Comparison of ENCODE assay signal across 10 cellular contexts in the genomic region with DNA sequence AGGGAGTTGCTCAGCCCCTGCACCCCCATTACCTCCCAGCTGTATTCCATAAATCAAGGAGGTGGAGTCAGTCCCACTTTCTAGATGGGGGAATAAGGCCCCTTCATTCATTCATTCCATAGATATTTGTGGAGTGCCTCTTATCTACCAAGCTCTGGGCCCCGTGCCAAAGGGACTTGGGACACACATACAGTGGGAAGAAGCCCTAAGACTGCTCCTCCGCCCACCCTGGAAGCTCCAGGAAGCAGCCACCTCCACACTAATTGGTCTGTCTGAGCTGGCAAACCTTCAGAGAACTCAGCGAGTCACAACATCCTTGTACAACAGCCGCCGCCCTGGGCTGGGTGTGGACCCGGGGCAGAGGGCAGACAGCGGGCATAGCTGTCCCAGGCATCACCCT. TPM values are rescaled to one million over a fixed set of nuclear protein-coding genes. Genes with fewer than 3 reads are reported as not detected.
DNase-seq lines count a peak whose midpoint lies in the region; ATAC-seq and TF ChIP-seq lines count a peak whose summit lies in the region.
"Had no signal": no experiment of that assay in that cellular context is flagged by ENCODE, and none has a peak within 500 bp of the region (broad histone marks: within the 10 kb centered on the region; RNA-seq: fewer than 3 reads in every experiment).

No MANE protein-coding gene starts in this region.

- TF ChIP-seq CTCF in fibroblast of mammary gland (conservative IDR thresholded peaks at IDR 0.05; ENCODE audit: control insufficient read depth, insufficient read depth, low read depth, low read length) = no peak

- POLR2A ChIA-PET in activated CD4-positive, alpha-beta memory T cell treated with anti-CD3 and anti-CD28 coated beads, Interleukin-2, amount 10 ng/mL, durations not matched to agents 7 days and 5 days (lab: Charles Lee) = no interaction called here

- no peaks in the 10 kb centered on the region for H3K36me3 ChIP-seq in trophoblast cell (ENCODE audit: control insufficient read depth in 1 of 2, insufficient read depth in 2 of 2, low read length in 2 of 2)
- H3K36me3 ChIP-seq: tibial nerve had no signal

- WGBS in trophoblast cell (ENCODE audit: extremely low coverage, insufficient coverage, insufficient read length) = no CpG with 5 or more reads among the region's 7 CpGs

- DNase-seq in ELR (ENCODE audit: low read depth) = peak; percentile 90
- DNase-seq in fibroblast of mammary gland (ENCODE audit: low read depth) = peak; percentile 70
- peak; percentile 91 for DNase-seq in posterior vena cava (ENCODE audit: low spot score)
- DNase-seq in trophoblast cell = no peak
- no peak for DNase-seq in activated CD4-positive, alpha-beta memory T cell treated with anti-CD3 and anti-CD28 coated beads, Interleukin-2, amount 10 ng/mL, durations not matched to agents 7 days and 5 days
- DNase-seq: activated naive CD8-positive, alpha-beta T cell treated with anti-CD3 and anti-CD28 coated beads, Interleukin-2, amount 50 U/mL, for 24 hours had no signal

- H2BK5ac ChIP-seq in trophoblast cell (ENCODE audit: low read depth, low read length, poor library complexity) = no peak overlapping the region

- no peak overlapping the region for H2AFZ ChIP-seq in trophoblast cell (ENCODE audit: insufficient read depth, low read length, poor library complexity)

- no peak overlapping the region for H3K23ac ChIP-seq in trophoblast cell (ENCODE audit: low read length)

- peaks cover 4% of the 10 kb centered on the region for H3K27me3 Mint-ChIP-seq in activated CD4-positive, alpha-beta memory T cell treated with anti-CD3 and anti-CD28 coated beads, Interleukin-2, amount 10 ng/mL, durations not matched to agents 7 days and 5 days
- H3K27me3 Mint-ChIP-seq: activated naive CD8-positive, alpha-beta T cell treated with anti-CD3 and anti-CD28 coated beads, Interleukin-2, amount 50 U/mL, for 24 hours had no signal

- H3K27ac Mint-ChIP-seq in activated CD4-positive, alpha-beta memory T cell treated with anti-CD3 and anti-CD28 coated beads, Interleukin-2, amount 10 ng/mL, durations not matched to agents 7 days and 5 days = no peak overlapping the region
- H3K27ac Mint-ChIP-seq: activated naive CD8-positive, alpha-beta T cell treated with anti-CD3 and anti-CD28 coated beads, Interleukin-2, amount 50 U/mL, for 24 hours had no signal

- H3K27ac ChIP-seq in trophoblast cell (ENCODE audit: low read depth, low read length) = no peak overlapping the region
- H3K27ac ChIP-seq: tibial nerve had no signal

- H3K14ac ChIP-seq in trophoblast cell (ENCODE audit: low read length) = no peak overlapping the region

- no peaks in the 10 kb centered on the region for H3K9me3 Mint-ChIP-seq in activated CD4-positive, alpha-beta memory T cell treated with anti-CD3 and anti-CD28 coated beads, Interleukin-2, amount 10 ng/mL, durations not matched to agents 7 days and 5 days
- H3K9me3 Mint-ChIP-seq: activated naive CD8-positive, alpha-beta T cell treated with anti-CD3 and anti-CD28 coated beads, Interleukin-2, amount 50 U/mL, for 24 hours had no signal

- H4K8ac ChIP-seq in trophoblast cell (ENCODE audit: low read depth, low read length) = no peak overlapping the region

- H2BK120ac ChIP-seq in trophoblast cell (ENCODE audit: insufficient read depth, low read length, poor library complexity) = no peak overlapping the region

- peaks cover 13 to 16% of the 10 kb centered on the region in 2 experiments for H3K4me1 ChIP-seq in trophoblast cell (ENCODE audit: control insufficient read depth in 1 of 2, insufficient read depth in 2 of 2, low read length in 2 of 2)

- H3K18ac ChIP-seq in trophoblast cell (ENCODE audit: low read length) = no peak overlapping the region

- peaks cover 4% of the 10 kb centered on the region for H3K79me1 ChIP-seq in trophoblast cell (ENCODE audit: low read length)

- H3K4me3 ChIP-seq in fibroblast of mammary gland (ENCODE audit: control insufficient read depth, low read depth, low read length) (no peak overlapping the region), trophoblast cell (ENCODE audit: low read depth, low read length) (no peak overlapping the region)
- H3K4me3 ChIP-seq: tibial nerve had no signal

- no peak overlapping the region for H3K4ac ChIP-seq in trophoblast cell (ENCODE audit: low read depth, low read length)

- no peak overlapping the region for H3K4me3 Mint-ChIP-seq in activated CD4-positive, alpha-beta memory T cell treated with anti-CD3 and anti-CD28 coated beads, Interleukin-2, amount 10 ng/mL, durations not matched to agents 7 days and 5 days
- H3K4me3 Mint-ChIP-seq: activated naive CD8-positive, alpha-beta T cell treated with anti-CD3 and anti-CD28 coated beads, Interleukin-2, amount 50 U/mL, for 24 hours had no signal

- H3K79me2 ChIP-seq in trophoblast cell (ENCODE audit: control insufficient read depth, insufficient read depth, low read length, poor library complexity) = no peaks in the 10 kb centered on the region

- no peak overlapping the region for H4K12ac ChIP-seq in trophoblast cell (ENCODE audit: low read depth, low read length)

- H3K4me2 ChIP-seq in trophoblast cell (ENCODE audit: low read length) = no peak overlapping the region

- H3K4me1 Mint-ChIP-seq in activated CD4-positive, alpha-beta memory T cell treated with anti-CD3 and anti-CD28 coated beads, Interleukin-2, amount 10 ng/mL, durations not matched to agents 7 days and 5 days = peaks cover 3% of the 10 kb centered on the region
- H3K4me1 Mint-ChIP-seq: activated naive CD8-positive, alpha-beta T cell treated with anti-CD3 and anti-CD28 coated beads, Interleukin-2, amount 50 U/mL, for 24 hours had no signal

- intact Hi-C loops in posterior vena cava (cut with DNase I) = no loop called here

- H3K36me3 Mint-ChIP-seq in activated CD4-positive, alpha-beta memory T cell treated with anti-CD3 and anti-CD28 coated beads, Interleukin-2, amount 10 ng/mL, durations not matched to agents 7 days and 5 days (ENCODE audit: low read depth) = no peaks in the 10 kb centered on the region

- no peak overlapping the region for H4K91ac ChIP-seq in trophoblast cell (ENCODE audit: low read depth, low read length)

- CTCF ChIA-PET in activated CD4-positive, alpha-beta memory T cell treated with anti-CD3 and anti-CD28 coated beads, Interleukin-2, amount 10 ng/mL, durations not matched to agents 7 days and 5 days (lab: Charles Lee) = no interaction called here

- ATAC-seq in HG03460 (IDR thresholded peaks at IDR 0.05; ENCODE audit: unreplicated experiment) (no peak), GM19023 (IDR thresholded peaks at IDR 0.05; ENCODE audit: unreplicated experiment) (no peak)
- ATAC-seq: activated naive CD8-positive, alpha-beta T cell treated with anti-CD3 and anti-CD28 coated beads, Interleukin-2, amount 50 U/mL, for 24 hours had no signal

- no peak overlapping the region for H2AK5ac ChIP-seq in trophoblast cell (ENCODE audit: low read length)

- no peak overlapping the region for H3K9ac ChIP-seq in trophoblast cell (ENCODE audit: low read length)

- H3K9me3 ChIP-seq in trophoblast cell (ENCODE audit: insufficient read depth, low read depth, low read length) = no peaks in the 10 kb centered on the region
- H3K9me3 ChIP-seq: tibial nerve had no signal

- H3K27me3 ChIP-seq in trophoblast cell (ENCODE audit: insufficient read depth, low read length) = no peaks in the 10 kb centered on the region
- H3K27me3 ChIP-seq: tibial nerve had no signal

- no peak overlapping the region for H2BK12ac ChIP-seq in trophoblast cell (ENCODE audit: low read length)

TF ChIP-seq in PFSK-1, 5 proteins besides CTCF, POLR2A, EP300 and RAD21 (continues in another document):
- TF ChIP-seq SIN3A (IDR thresholded peaks at IDR 0.05; ENCODE audit: borderline replicate concordance, insufficient read depth, low read length) = no peak
- peak; percentile 46 for TF ChIP-seq FOXP2 (optimal IDR thresholded peaks at IDR 0.05; ENCODE audit: borderline replicate concordance, extremely low read depth, extremely low read length, insufficient read depth)
- no peak for TF ChIP-seq POLR2AphosphoS5 (IDR thresholded peaks at IDR 0.05; ENCODE audit: low read depth, low read length)

RNA-seq across cellular contexts. Expression of a gene that starts 6.4 kb away (rescaled TPM):
- 3.6 TPM for polyA plus RNA-seq in PFSK-1 (2012; ENCODE audit: insufficient read length, low read depth)
- total RNA-seq in posterior vena cava = 1 to 10 TPM in 1 of 2 donors, not detected in 1; 1.3 TPM
- 9.9 and 10.6 TPM in 2 replicates for polyA plus RNA-seq in trophoblast cell (2013)
- not detected for total RNA-seq in activated CD4-positive, alpha-beta memory T cell treated with anti-CD3 and anti-CD28 coated beads, Interleukin-2, amount 10 ng/mL, durations not matched to agents 7 days and 5 days

RNA-seq across cellular contexts. Expression of a gene that starts 22.7 kb away (rescaled TPM):
- 1.6 TPM for polyA plus RNA-seq in PFSK-1 (2012; ENCODE audit: insufficient read length, low read depth)
- total RNA-seq in posterior vena cava = 100 to 1,000 TPM in 1 of 2 donors, 10 to 100 TPM in 1; 51.7 to 108 TPM
- polyA plus RNA-seq in trophoblast cell (2013) = 0.27 and 0.36 TPM in 2 replicates
- not detected for total RNA-seq in activated CD4-positive, alpha-beta memory T cell treated with anti-CD3 and anti-CD28 coated beads, Interleukin-2, amount 10 ng/mL, durations not matched to agents 7 days and 5 days

RNA-seq across cellular contexts. Expression of a gene that starts 40.0 kb away (rescaled TPM):
- not detected for polyA plus RNA-seq in PFSK-1 (2012; ENCODE audit: insufficient read length, low read depth)
- total RNA-seq in posterior vena cava = not detected
- 1.9 and 2.1 TPM in 2 replicates for polyA plus RNA-seq in trophoblast cell (2013)
- not detected for total RNA-seq in activated CD4-positive, alpha-beta memory T cell treated with anti-CD3 and anti-CD28 coated beads, Interleukin-2, amount 10 ng/mL, durations not matched to agents 7 days and 5 days
- total RNA-seq: tibial nerve had no signal

Comparison
In these comparisons a context has a peak if more than half of its experiments do, and no peak if none do; other contexts are left out.
1. DNase-seq: peak in ELR (single experiment), fibroblast of mammary gland (single experiment) and posterior vena cava (single experiment); none in trophoblast cell (0 of 2) and activated CD4-positive, alpha-beta memory T cell treated with anti-CD3 and anti-CD28 coated beads, Interleukin-2, amount 10 ng/mL, durations not matched to agents 7 days and 5 days (single experiment).
2. RNA of a gene that starts 22.7 kb away (total RNA-seq): 51.7 to 108 TPM in posterior vena cava; not detected in activated CD4-positive, alpha-beta memory T cell treated with anti-CD3 and anti-CD28 coated beads, Interleukin-2, amount 10 ng/mL, durations not matched to agents 7 days and 5 days; every median in the first group is over 10 times any median in the second.